17 cellular contexts compared by ENCODE assay signal in the genomic region with DNA sequence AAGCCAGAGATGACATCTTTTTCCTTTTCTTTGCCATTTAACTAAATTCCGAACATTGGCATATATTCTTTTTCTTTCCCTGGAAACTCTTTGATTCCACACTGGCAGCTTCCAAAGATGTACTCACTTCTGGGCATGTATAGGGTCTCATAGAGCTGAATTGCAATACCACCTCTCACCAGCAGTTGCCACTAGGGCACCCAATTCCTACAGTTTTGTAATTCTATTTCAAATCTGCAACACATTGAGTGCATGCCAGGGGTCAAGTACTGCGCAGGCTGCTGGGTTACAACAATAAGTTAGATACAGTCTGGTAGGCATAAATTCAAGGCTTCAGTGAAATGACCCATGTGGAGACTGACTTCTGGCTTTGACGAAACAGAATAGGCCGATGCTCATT.
DNase-seq lines count a peak whose midpoint lies in the region; ATAC-seq and TF ChIP-seq lines count a peak whose summit lies in the region.
"Had no signal": no experiment of that assay in that cellular context is flagged by ENCODE, and none has a peak within 500 bp of the region (broad histone marks: within the 10 kb centered on the region; RNA-seq: fewer than 3 reads in every experiment).

No MANE protein-coding gene starts in this region.

- H3K36me3 ChIP-seq in SK-N-SH (replicated peaks in 1 of 2; ENCODE audit: control insufficient read depth in 1 of 2, insufficient read depth in 2 of 2, low read length in 1 of 2) = no peaks in the 10 kb centered on the region
- H3K36me3 ChIP-seq in WERI-Rb-1 = no peaks in the 10 kb centered on the region
- H3K36me3 ChIP-seq in upper lobe of right lung = no peaks in the 10 kb centered on the region
- H3K36me3 ChIP-seq: HAP-1, left ventricle myocardium inferior had no signal

- no peak overlapping the region for H2AFZ ChIP-seq in SK-N-SH (ENCODE audit: low read depth)

- H3K79me2 ChIP-seq in SK-N-SH (ENCODE audit: insufficient read depth) = no peaks in the 10 kb centered on the region

- H3K27me3 ChIP-seq in SK-N-SH (ENCODE audit: insufficient read depth) = peaks cover 12% of the 10 kb centered on the region; the same call in 1 of the 2 replicates
- no peaks in the 10 kb centered on the region for H3K27me3 ChIP-seq in WERI-Rb-1 (ENCODE audit: insufficient read depth, low read depth, severe bottlenecking)
- peaks cover 5% of the 10 kb centered on the region for H3K27me3 ChIP-seq in upper lobe of right lung

- H3K9ac ChIP-seq in SK-N-SH = no peak overlapping the region

- no peaks in the 10 kb centered on the region for H3F3A ChIP-seq in SK-N-SH (replicated peaks; ENCODE audit: insufficient read depth)

- H3K4me1 ChIP-seq in SK-N-SH (ENCODE audit: control insufficient read depth in 1 of 2, insufficient read depth in 2 of 2, low read depth in 1 of 2, low read length in 1 of 2) (no peaks in the 10 kb centered on the region; a peak in 1 of 4 replicates), upper lobe of right lung (no peaks in the 10 kb centered on the region)
- H3K4me1 ChIP-seq: HAP-1, left ventricle myocardium inferior had no signal

- TF ChIP-seq RAD21 in SK-N-SH (IDR thresholded peaks at IDR 0.05; ENCODE audit: low read length) = no peak

- POLR2A ChIA-PET in SK-N-SH (lab: Yijun Ruan, JAX) = no interaction called here

- no peaks in the 10 kb centered on the region for H4K20me1 ChIP-seq in SK-N-SH (ENCODE audit: insufficient read depth)

- H3K9me3 ChIP-seq in SK-N-SH (no peaks in the 10 kb centered on the region), WERI-Rb-1 (ENCODE audit: severe bottlenecking) (peaks cover 5% of the 10 kb centered on the region), upper lobe of right lung (no peaks in the 10 kb centered on the region)
- H3K9me3 ChIP-seq: HAP-1 had no signal

- peak; percentile 26 for TF ChIP-seq CTCF in SK-N-SH (IDR thresholded peaks at IDR 0.05)
- peak; percentile 60 for TF ChIP-seq CTCF in WERI-Rb-1 (IDR thresholded peaks at IDR 0.05; ENCODE audit: low read depth, low read length)
- TF ChIP-seq CTCF in fibroblast of mammary gland (conservative IDR thresholded peaks at IDR 0.05; ENCODE audit: control insufficient read depth, insufficient read depth, low read depth, low read length) = peak; percentile 16
- peak; percentile 21 for TF ChIP-seq CTCF in upper lobe of right lung (IDR thresholded peaks at IDR 0.05)

- no peak overlapping the region for H3K27ac ChIP-seq in SK-N-SH (ENCODE audit: low read depth in 2 of 2, low read length in 1 of 2)
- no peak overlapping the region for H3K27ac ChIP-seq in WERI-Rb-1
- no peak overlapping the region for H3K27ac ChIP-seq in upper lobe of right lung
- H3K27ac ChIP-seq: 22Rv1, dorsolateral prefrontal cortex, left ventricle myocardium inferior had no signal

- 38% methylated on average over 4 of the region's 4 CpGs for WGBS in SK-N-SH (ENCODE audit: low lambda C conversion rate)

- no peak for TF ChIP-seq EP300 in SK-N-SH (IDR thresholded peaks at IDR 0.05; ENCODE audit: borderline replicate concordance in 1 of 2, low read depth in 1 of 2, low read length in 1 of 2)

- DNase-seq in SK-N-SH (no peak), WERI-Rb-1 (no peak), fibroblast of mammary gland (ENCODE audit: low read depth) (no peak), upper lobe of right lung (no peak), nucleus accumbens (lab: John Stamatoyannopoulos, UW) (no peak)
- DNase-seq in stimulated activated CD8-positive, alpha-beta memory T cell treated with anti-CD3 and anti-CD28 coated beads, Interleukin-4, amount 100 ng/mL, for 48 hours = no peak
- DNase-seq in stimulated activated CD4-positive, alpha-beta T cell treated with anti-CD3 and anti-CD28 coated beads, Interleukin-4, amount 100 ng/mL, for 1 hour = no peak
- DNase-seq: activated CD8-positive, alpha-beta memory T cell treated with anti-CD3 and anti-CD28 coated beads, Interleukin-2, amount 50 U/mL, for 4 hours; CD4-positive, alpha-beta T cell; dorsolateral prefrontal cortex; left ventricle myocardium inferior; NCI-H1105 treated with DMSO at 0.1 percent for 48 hours; NCI-H2171 had no signal

- H3K9me2 ChIP-seq in SK-N-SH = no peaks in the 10 kb centered on the region

- ATAC-seq in SK-N-SH treated with all-trans-retinoic acid at 6 μM for 48 hours = no peak
- ATAC-seq in upper lobe of right lung = no peak
- ATAC-seq: activated CD4-positive, CD25-positive, alpha-beta regulatory T cell treated with anti-CD3 and anti-CD28 coated beads, Interleukin-2, amount 50 U/mL, for 24 hours had no signal

- H3K4me3 ChIP-seq in SK-N-SH (ENCODE audit: low read depth in 2 of 2, low read length in 1 of 2) (no peak overlapping the region; a peak in 1 of 4 replicates), WERI-Rb-1 (ENCODE audit: low read depth, low read length) (no peak overlapping the region), fibroblast of mammary gland (ENCODE audit: control insufficient read depth, low read depth, low read length) (no peak overlapping the region), upper lobe of right lung (no peak overlapping the region)
- H3K4me3 ChIP-seq: dorsolateral prefrontal cortex, HAP-1, left ventricle myocardium inferior had no signal

- CTCF ChIA-PET in SK-N-SH (lab: Yijun Ruan, JAX) = interaction anchor here (0.8 kb wide), 1 partner anchor 629 kb away, joined by 3 read pairs; no protein-coding TSS in a partner anchor

- intact Hi-C loops in upper lobe of right lung (cut with DNase I) = no loop called here

- H3K4me2 ChIP-seq in SK-N-SH = no peak overlapping the region

TF ChIP-seq in SK-N-SH, 30 proteins besides CTCF, POLR2A, EP300 and RAD21 (continues in another document):
- TF ChIP-seq, protein P1, sequence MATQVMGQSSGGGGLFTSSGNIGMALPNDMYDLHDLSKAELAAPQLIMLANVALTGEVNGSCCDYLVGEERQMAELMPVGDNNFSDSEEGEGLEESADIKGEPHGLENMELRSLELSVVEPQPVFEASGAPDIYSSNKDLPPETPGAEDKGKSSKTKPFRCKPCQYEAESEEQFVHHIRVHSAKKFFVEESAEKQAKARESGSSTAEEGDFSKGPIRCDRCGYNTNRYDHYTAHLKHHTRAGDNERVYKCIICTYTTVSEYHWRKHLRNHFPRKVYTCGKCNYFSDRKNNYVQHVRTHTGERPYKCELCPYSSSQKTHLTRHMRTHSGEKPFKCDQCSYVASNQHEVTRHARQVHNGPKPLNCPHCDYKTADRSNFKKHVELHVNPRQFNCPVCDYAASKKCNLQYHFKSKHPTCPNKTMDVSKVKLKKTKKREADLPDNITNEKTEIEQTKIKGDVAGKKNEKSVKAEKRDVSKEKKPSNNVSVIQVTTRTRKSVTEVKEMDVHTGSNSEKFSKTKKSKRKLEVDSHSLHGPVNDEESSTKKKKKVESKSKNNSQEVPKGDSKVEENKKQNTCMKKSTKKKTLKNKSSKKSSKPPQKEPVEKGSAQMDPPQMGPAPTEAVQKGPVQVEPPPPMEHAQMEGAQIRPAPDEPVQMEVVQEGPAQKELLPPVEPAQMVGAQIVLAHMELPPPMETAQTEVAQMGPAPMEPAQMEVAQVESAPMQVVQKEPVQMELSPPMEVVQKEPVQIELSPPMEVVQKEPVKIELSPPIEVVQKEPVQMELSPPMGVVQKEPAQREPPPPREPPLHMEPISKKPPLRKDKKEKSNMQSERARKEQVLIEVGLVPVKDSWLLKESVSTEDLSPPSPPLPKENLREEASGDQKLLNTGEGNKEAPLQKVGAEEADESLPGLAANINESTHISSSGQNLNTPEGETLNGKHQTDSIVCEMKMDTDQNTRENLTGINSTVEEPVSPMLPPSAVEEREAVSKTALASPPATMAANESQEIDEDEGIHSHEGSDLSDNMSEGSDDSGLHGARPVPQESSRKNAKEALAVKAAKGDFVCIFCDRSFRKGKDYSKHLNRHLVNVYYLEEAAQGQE (IDR thresholded peaks at IDR 0.05; ENCODE audit: low read depth, low read length) = no peak
- no peak for TF ChIP-seq SMC3 (IDR thresholded peaks at IDR 0.05; ENCODE audit: low read depth, low read length)
- no peak for TF ChIP-seq MEF2A (IDR thresholded peaks at IDR 0.05; ENCODE audit: borderline replicate concordance, low read depth)
- TF ChIP-seq YY1 (IDR thresholded peaks at IDR 0.05; ENCODE audit: low read depth) = no peak
- no peak for TF ChIP-seq NFIC (IDR thresholded peaks at IDR 0.05; ENCODE audit: borderline replicate concordance)
- no peak for TF ChIP-seq GATA2 (CRISPR knock-in tag; IDR thresholded peaks at IDR 0.05)
- no peak for TF ChIP-seq CHD2 (IDR thresholded peaks at IDR 0.05; ENCODE audit: low read length, partially characterized antibody)

TF ChIP-seq in SK-N-SH treated with all-trans-retinoic acid at 6 μM for 48 hours, 23 proteins besides CTCF, POLR2A, EP300 and RAD21:
- TF ChIP-seq TCF4 (CRISPR knock-in tag; IDR thresholded peaks at IDR 0.05; ENCODE audit: borderline replicate concordance) = no peak
- no peak for TF ChIP-seq ZNF565 (CRISPR knock-in tag; conservative IDR thresholded peaks at IDR 0.05; ENCODE audit: low read depth)
